In the genomic region with DNA sequence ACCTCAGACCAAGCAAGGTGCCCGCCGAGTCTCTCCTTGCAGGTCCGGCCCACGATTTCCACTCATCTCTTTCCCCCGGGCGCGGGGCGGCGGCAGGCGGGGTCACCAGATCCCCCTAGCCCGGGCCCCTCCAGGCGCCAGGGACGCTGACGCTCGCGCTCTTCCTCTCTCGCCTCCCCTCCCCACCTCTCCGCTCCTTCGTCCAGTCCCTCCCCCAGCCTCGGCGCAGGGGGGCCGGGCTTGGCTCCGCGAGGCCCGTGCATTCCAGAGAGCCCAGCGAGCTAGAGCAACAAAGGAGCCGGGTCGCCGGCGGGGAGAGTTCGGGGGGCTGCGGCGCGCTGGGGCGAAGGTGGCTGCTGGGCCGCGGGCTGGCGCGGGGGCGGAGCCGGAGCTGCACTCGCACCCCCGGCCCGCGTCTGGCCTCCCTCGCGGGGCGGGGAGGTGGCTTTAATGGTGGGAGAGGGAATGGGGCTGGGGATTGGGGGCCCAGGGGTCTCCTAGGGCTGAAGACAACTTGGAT, we compare ENCODE assay signal across 8 cellular contexts. TPM values are rescaled to one million over a fixed set of nuclear protein-coding genes. Genes with fewer than 3 reads are reported as not detected.
DNase-seq lines count a peak whose midpoint lies in the region; ATAC-seq and TF ChIP-seq lines count a peak whose summit lies in the region.

Gene SMO (plus strand): TSS at position 262 of the 520 bp plus-strand sequence. CDS start 519 bp downstream, outside the sequence.

- H3K4me1 Mint-ChIP-seq in dendritic cell treated with granulocyte-macrophage colony-stimulating factor and Interleukin-4, amounts not matched to agents 40 ng/mL and 50 ng/mL, for 4 days (ENCODE audit: low read depth): peaks cover 30% of the 10 kb centered on the region

- peak; percentile 87 for ATAC-seq in Right ventricle myocardium inferior
- ATAC-seq in HG03159 (IDR thresholded peaks at IDR 0.05; ENCODE audit: unreplicated experiment): no peak

- no peak for TF ChIP-seq POLR2A in lower leg skin (IDR thresholded peaks at IDR 0.05)
- no peak for TF ChIP-seq POLR2A in testis (IDR thresholded peaks at IDR 0.05)

- H3K36me3 ChIP-seq in testis (ENCODE audit: low read depth, missing control alignments): no peaks in the 10 kb centered on the region

- peaks cover 58% of the 10 kb centered on the region for H3K27me3 Mint-ChIP-seq in dendritic cell treated with granulocyte-macrophage colony-stimulating factor and Interleukin-4, amounts not matched to agents 40 ng/mL and 50 ng/mL, for 4 days

- no peaks in the 10 kb centered on the region for H3K4me1 ChIP-seq in testis

- intact Hi-C loops in Right ventricle myocardium inferior (cut with DNase I): no loop called here
- intact Hi-C loops in cardiac septum (cut with DNase I): no loop called here
- intact Hi-C loops in dendritic cell treated with granulocyte-macrophage colony-stimulating factor and Interleukin-4, amounts not matched to agents 40 ng/mL and 50 ng/mL, for 4 days (cut with micrococcal nuclease): no loop called here
- intact Hi-C loops in lower leg skin (cut with DNase I; ENCODE audit: low total_unique reads): no loop called here
- intact Hi-C loops in testis (cut with DNase I; ENCODE audit: low total_unique reads): no loop called here

- no peaks in the 10 kb centered on the region for H3K36me3 Mint-ChIP-seq in dendritic cell treated with granulocyte-macrophage colony-stimulating factor and Interleukin-4, amounts not matched to agents 40 ng/mL and 50 ng/mL, for 4 days (ENCODE audit: low read depth)

- H3K4me3 ChIP-seq in lower leg skin (ENCODE audit: low read depth, poor library complexity, severe bottlenecking) (peak within 1 kb of the TSS; percentile 59), testis (peak within 1 kb of the TSS; percentile 69 to 73)

- peak within 1 kb of the TSS; percentile 73 for H3K27ac Mint-ChIP-seq in dendritic cell treated with granulocyte-macrophage colony-stimulating factor and Interleukin-4, amounts not matched to agents 40 ng/mL and 50 ng/mL, for 4 days

- TF ChIP-seq CTCF in lower leg skin (IDR thresholded peaks at IDR 0.05): no peak
- no peak for TF ChIP-seq CTCF in testis (IDR thresholded peaks at IDR 0.05)

- H3K4me3 Mint-ChIP-seq in dendritic cell treated with granulocyte-macrophage colony-stimulating factor and Interleukin-4, amounts not matched to agents 40 ng/mL and 50 ng/mL, for 4 days: peak within 1 kb of the TSS; percentile 85

- 0 to 2% methylated on average over 10 to 46 of the region's 48 CpGs for WGBS in lower leg skin, 2 donors
- 0% methylated on average over 12 to 48 of the region's 48 CpGs for WGBS in testis, 2 donors

- no peaks in the 10 kb centered on the region for H3K27me3 ChIP-seq in testis

- peak; percentile 75 for DNase-seq in Right ventricle myocardium inferior (ENCODE audit: missing footprints)
- no peak for DNase-seq in cardiac septum (ENCODE audit: low spot score)
- peak; percentile 13 for DNase-seq in NCI-H82 treated with DMSO at 0.1 percent for 48 hours (lab: John Stamatoyannopoulos, UW; ENCODE audit: unreplicated experiment)
- DNase-seq in lower leg skin (ENCODE audit: low spot score in 2 of 2): peak in 1 of 2 donors; percentile 89
- DNase-seq in testis: peak; percentile 68
- no peak for DNase-seq in NCI-H2196 (lab: John Stamatoyannopoulos, UW; ENCODE audit: unreplicated experiment)

- no peaks in the 10 kb centered on the region for H3K9me3 ChIP-seq in testis

- no peaks in the 10 kb centered on the region for H3K9me3 Mint-ChIP-seq in dendritic cell treated with granulocyte-macrophage colony-stimulating factor and Interleukin-4, amounts not matched to agents 40 ng/mL and 50 ng/mL, for 4 days

- peak within 1 kb of the TSS; percentile 4 to 77 for H3K27ac ChIP-seq in testis

RNA-seq across cellular contexts. Expression of gene SMO, which starts in this region (rescaled TPM):
- total RNA-seq in Right ventricle myocardium inferior (4.6 TPM), cardiac septum (4.7 TPM), lower leg skin (10 to 100 TPM in 3 of 4 donors, 1 to 10 TPM in 1; 9.7 to 19.4 (median 14.7) TPM), testis (10 to 100 TPM; 17.7 to 22.8 TPM)
- 11.9 TPM for polyA plus RNA-seq in testis (ENCODE audit: insufficient read depth, low read depth, low replicate concordance)

Comparison
In these comparisons a context has a peak if more than half of its experiments do, and no peak if none do; other contexts are left out.
1. DNase-seq: peak in Right ventricle myocardium inferior (single experiment), NCI-H82 treated with DMSO at 0.1 percent for 48 hours (single experiment) and testis (single experiment); none in cardiac septum (single experiment) and NCI-H2196 (single experiment).